In the genomic region with DNA sequence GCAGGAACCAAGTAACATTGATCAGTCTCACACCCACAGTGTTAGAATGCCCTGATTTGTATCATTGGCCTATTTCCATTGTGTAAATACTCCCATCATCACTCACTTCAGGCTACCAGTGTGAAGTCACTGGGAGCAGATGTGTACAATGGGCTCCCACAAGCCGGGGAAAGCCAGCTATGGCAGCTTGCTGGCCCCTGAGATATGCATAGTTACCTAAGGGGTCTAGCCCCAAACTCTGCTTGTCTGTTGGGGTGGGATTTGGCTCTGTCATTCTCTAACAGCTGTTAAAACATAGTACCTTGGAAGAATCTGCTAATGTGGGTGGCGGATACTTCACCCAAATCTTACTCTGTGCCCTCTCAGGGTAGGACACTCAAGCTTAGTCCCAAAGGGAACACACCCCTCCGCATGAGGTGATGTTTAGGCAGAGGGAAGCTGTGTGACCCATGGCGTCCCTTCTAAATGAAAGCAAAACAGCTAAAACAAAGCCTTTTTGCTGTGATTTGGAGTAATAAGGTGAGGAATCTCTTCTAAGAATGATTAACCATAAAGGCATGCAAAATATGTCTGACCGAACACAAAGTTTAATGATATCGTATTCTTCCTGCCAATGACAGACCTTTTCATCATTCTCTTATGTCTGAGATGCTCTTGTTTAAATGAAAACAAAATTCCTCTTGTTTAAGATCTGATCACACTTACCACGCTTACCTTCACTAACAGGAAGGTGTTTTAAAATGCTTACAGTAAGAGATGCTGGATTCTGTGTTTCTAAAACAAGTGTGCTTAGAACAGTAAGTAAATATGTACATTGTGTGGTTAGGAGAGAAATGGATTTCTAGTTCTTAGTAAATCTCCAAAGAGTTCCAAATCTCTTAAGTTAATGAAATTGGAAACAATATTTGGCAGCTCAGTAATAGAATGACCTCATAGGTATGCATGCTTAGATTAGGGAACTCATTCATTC, we compare ENCODE assay signal across 11 cellular contexts. TPM values are rescaled to one million over a fixed set of nuclear protein-coding genes. Genes with fewer than 3 reads are reported as not detected.
DNase-seq lines count a peak whose midpoint lies in the region; TF ChIP-seq lines count a peak whose summit lies in the region.
"Had no signal": no experiment of that assay in that cellular context is flagged by ENCODE, and none has a peak within 500 bp of the region (broad histone marks: within the 10 kb centered on the region; RNA-seq: fewer than 3 reads in every experiment).

No MANE protein-coding gene starts in this region.

- no peaks in the 10 kb centered on the region; the same call in 1 of the 2 replicates for H3K27me3 ChIP-seq in BJ (ENCODE audit: control insufficient read depth, insufficient read depth, low read length)
- H3K27me3 ChIP-seq: neutrophil had no signal

- intact Hi-C loops in CD14-positive monocyte (cut with micrococcal nuclease): no loop called here

- POLR2A ChIA-PET in BJ (lab: Charles Lee): no interaction called here

- H3K4me1 Mint-ChIP-seq in endothelial cell (ENCODE audit: unreplicated experiment) (peaks cover 61% of the 10 kb centered on the region), nephron (peaks cover 33% of the 10 kb centered on the region), CD14-positive monocyte (no peaks in the 10 kb centered on the region)
- peaks cover 4% of the 10 kb centered on the region for H3K4me1 Mint-ChIP-seq in activated T-cell treated with anti-CD3 and anti-CD28 coated beads, Interleukin-2, amount 50 U/mL, for 24 hours (ENCODE audit: low read depth)

- no peaks in the 10 kb centered on the region for H3K36me3 Mint-ChIP-seq in endothelial cell (ENCODE audit: low read depth, unreplicated experiment)
- no peaks in the 10 kb centered on the region for H3K36me3 Mint-ChIP-seq in nephron (ENCODE audit: low read depth)
- H3K36me3 Mint-ChIP-seq in CD14-positive monocyte: no peaks in the 10 kb centered on the region
- no peaks in the 10 kb centered on the region for H3K36me3 Mint-ChIP-seq in activated T-cell treated with anti-CD3 and anti-CD28 coated beads, Interleukin-2, amount 50 U/mL, for 24 hours (ENCODE audit: low read depth)

- DNase-seq in BJ (ENCODE audit: low read depth) (peak; percentile 73), NCI-H2029 treated with DMSO at 0.1 percent for 48 hours (lab: John Stamatoyannopoulos, UW) (peak; percentile 91), endothelial cell (ENCODE audit: low spot score) (no peak), NCI-H774 (lab: John Stamatoyannopoulos, UW) (no peak), CD14-positive monocyte (ENCODE audit: low spot score) (no peak), NCI-H82 treated with DMSO at 0.1 percent for 48 hours (lab: John Stamatoyannopoulos, UW; ENCODE audit: unreplicated experiment) (no peak)
- DNase-seq in activated T-cell treated with anti-CD3 and anti-CD28 coated beads, Interleukin-2, amount 50 U/mL, for 24 hours: no peak
- DNase-seq: activated T-cell treated with anti-CD3 and anti-CD28 coated beads for 4 hours; stimulated activated CD8-positive, alpha-beta memory T cell treated with anti-CD3 and anti-CD28 coated beads, Interleukin-4, amount 100 ng/mL, for 48 hours had no signal

- no peak overlapping the region for H3K4me3 Mint-ChIP-seq in endothelial cell (ENCODE audit: unreplicated experiment)
- H3K4me3 Mint-ChIP-seq in nephron: no peak overlapping the region
- H3K4me3 Mint-ChIP-seq in CD14-positive monocyte: no peak overlapping the region
- H3K4me3 Mint-ChIP-seq in activated T-cell treated with anti-CD3 and anti-CD28 coated beads, Interleukin-2, amount 50 U/mL, for 24 hours: no peak overlapping the region

- TF ChIP-seq CTCF in BJ (IDR thresholded peaks at IDR 0.05; ENCODE audit: insufficient read depth, low read depth, low read length): no peak
- no peak for TF ChIP-seq CTCF in endothelial cell (IDR thresholded peaks at IDR 0.05; ENCODE audit: unreplicated experiment)
- no peak for TF ChIP-seq CTCF in nephron (IDR thresholded peaks at IDR 0.05; ENCODE audit: unreplicated experiment in 3 of 3)
- TF ChIP-seq CTCF in CD14-positive monocyte (IDR thresholded peaks at IDR 0.05): no peak

- no peak overlapping the region for H3K4me3 ChIP-seq in BJ (ENCODE audit: low read depth, low read length)

- H3K9me3 Mint-ChIP-seq in endothelial cell (ENCODE audit: unreplicated experiment): no peaks in the 10 kb centered on the region
- H3K9me3 Mint-ChIP-seq in nephron: no peaks in the 10 kb centered on the region
- H3K9me3 Mint-ChIP-seq in CD14-positive monocyte: peaks cover 0 to 2% (median 0%) of the 10 kb centered on the region in 7 donors
- no peaks in the 10 kb centered on the region for H3K9me3 Mint-ChIP-seq in activated T-cell treated with anti-CD3 and anti-CD28 coated beads, Interleukin-2, amount 50 U/mL, for 24 hours

- H3K36me3 ChIP-seq in BJ (ENCODE audit: control insufficient read depth, insufficient read depth, low read length): no peaks in the 10 kb centered on the region
- H3K36me3 ChIP-seq: neutrophil had no signal

- CTCF ChIA-PET in BJ (lab: Yijun Ruan, JAX): interaction anchor here (0.7 to 2.7 kb wide), 6 partner anchors 25 to 51 kb away, joined by 3 to 13 read pairs (median 3); a partner anchor contains a TSS

- H3K27ac Mint-ChIP-seq in endothelial cell (ENCODE audit: unreplicated experiment) (peak overlapping the region; percentile 97), nephron (peak overlapping the region; percentile 88 to 96 (median 91)), CD14-positive monocyte (no peak overlapping the region)
- no peak overlapping the region for H3K27ac Mint-ChIP-seq in activated T-cell treated with anti-CD3 and anti-CD28 coated beads, Interleukin-2, amount 50 U/mL, for 24 hours

- H3K27me3 Mint-ChIP-seq in endothelial cell (ENCODE audit: unreplicated experiment): no peaks in the 10 kb centered on the region
- peaks cover 3% of the 10 kb centered on the region for H3K27me3 Mint-ChIP-seq in nephron (ENCODE audit: low read depth)
- H3K27me3 Mint-ChIP-seq in CD14-positive monocyte (ENCODE audit: low read depth in 3 of 3): peaks cover 0 to 5% (median 0%) of the 10 kb centered on the region in 3 donors
- peaks cover 2% of the 10 kb centered on the region for H3K27me3 Mint-ChIP-seq in activated T-cell treated with anti-CD3 and anti-CD28 coated beads, Interleukin-2, amount 50 U/mL, for 24 hours

RNA-seq across cellular contexts. Expression of a gene that starts 46.0 kb away (rescaled TPM):
- 24.0 and 25.1 TPM in 2 replicates for polyA plus RNA-seq in BJ (2011; rRNA removed)
- 30.2 and 34.9 TPM in 2 replicates for polyA minus RNA-seq in BJ (2011; rRNA and poly(A)+ RNA removed)
- total RNA-seq in endothelial cell (ENCODE audit: unreplicated experiment): 41.0 TPM
- polyA plus RNA-seq in CD14-positive monocyte: under 1 TPM; 0.48 to 0.55 TPM

RNA-seq across cellular contexts. Expression of a gene that starts 51.7 kb away (rescaled TPM):
- polyA plus RNA-seq in BJ (2011; rRNA removed): 9.0 and 9.9 TPM in 2 replicates
- polyA minus RNA-seq in BJ (2011; rRNA and poly(A)+ RNA removed): 2.6 and 3.6 TPM in 2 replicates
- total RNA-seq in endothelial cell (ENCODE audit: unreplicated experiment): 3.8 TPM
- polyA plus RNA-seq in CD14-positive monocyte: 1 to 10 TPM; 3.0 to 3.3 TPM

Comparison
In these comparisons a context has a peak if more than half of its experiments do, and no peak if none do; other contexts are left out.
1. DNase-seq: peak in BJ (single experiment) and NCI-H2029 treated with DMSO at 0.1 percent for 48 hours (single experiment); none in endothelial cell (single experiment), NCI-H774 (single experiment), CD14-positive monocyte (single experiment), NCI-H82 treated with DMSO at 0.1 percent for 48 hours (single experiment) and activated T-cell treated with anti-CD3 and anti-CD28 coated beads, Interleukin-2, amount 50 U/mL, for 24 hours (single experiment).
2. H3K27ac Mint-ChIP-seq: peak in endothelial cell (single experiment) and nephron (3 of 3); none in CD14-positive monocyte (0 of 7) and activated T-cell treated with anti-CD3 and anti-CD28 coated beads, Interleukin-2, amount 50 U/mL, for 24 hours (single experiment).
3. RNA of a gene that starts 46.0 kb away (polyA plus RNA-seq): 24.0 to 25.1 TPM in BJ; 0.48 to 0.55 TPM in CD14-positive monocyte; every median in the first group is over 10 times any median in the second.